ENCODE assay signal across 8 cellular contexts in the genomic region with DNA sequence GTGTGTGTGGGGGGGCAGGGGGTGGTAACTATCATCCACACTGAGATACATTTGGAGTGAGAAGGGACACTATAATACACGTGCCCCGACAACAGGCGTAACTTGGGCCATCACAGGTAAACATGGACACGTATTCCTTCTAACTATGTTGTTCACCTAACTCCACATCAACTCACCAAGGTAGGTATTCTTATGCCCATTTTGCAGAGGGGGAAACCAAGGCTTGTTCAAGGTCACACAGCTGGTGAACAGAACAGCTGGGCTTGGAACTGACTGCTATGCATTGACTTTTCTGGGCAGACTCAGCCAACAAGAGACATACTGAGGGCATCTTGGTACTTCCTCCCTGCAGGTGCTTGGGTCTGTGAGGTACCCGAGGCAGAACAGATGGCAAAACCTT.
"Had no signal": no experiment of that assay in that cellular context is flagged by ENCODE, and none has a peak within 500 bp of the region (broad histone marks: within the 10 kb centered on the region; RNA-seq: fewer than 3 reads in every experiment).

No MANE protein-coding gene starts in this region.

- H3K9ac ChIP-seq: GM23248 had no signal

- H2AFZ ChIP-seq: GM23248 had no signal

- DNase-seq: GM23248, GOT3, H9, HCEC 1CT, HFFc6, KG1 had no signal

- H3K4me3 ChIP-seq: GM23248 had no signal

- ATAC-seq: HepG2 had no signal

- FAIRE-seq: H54, HepG2 had no signal

- H3K27ac ChIP-seq: GM23248 had no signal
